ENCODE assay signal across 18 cellular contexts in genomic region chr2:7444614-7445013, GRCh38.
A peak's percentile ranks its signal among the peaks of the same experiment; 100 is the strongest.
DNase-seq lines count a peak whose midpoint lies in the region; ATAC-seq and TF ChIP-seq lines count a peak whose summit lies in the region.
"Had no signal": no experiment of that assay in that cellular context is flagged by ENCODE, and none has a peak within 500 bp of the region (broad histone marks: within the 10 kb centered on the region; RNA-seq: fewer than 3 reads in every experiment).

No MANE protein-coding gene starts in this region.

- H3K9me3 Mint-ChIP-seq in activated CD4-positive, alpha-beta T cell treated with anti-CD3 and anti-CD28 coated beads, Interleukin-2, amount 10 ng/mL, durations not matched to agents 24 days and 14 days, result peaks cover 35% of the 10 kb centered on the region
- peaks cover 11% of the 10 kb centered on the region for H3K9me3 Mint-ChIP-seq in natural killer cell treated with Interleukin-12 subunit alpha and Interleukin-12 subunit beta and Interleukin-15 and Interleukin-18, amount 100 ng/mL, for 72 hours
- no peaks in the 10 kb centered on the region for H3K9me3 Mint-ChIP-seq in natural killer cell
- H3K9me3 Mint-ChIP-seq in activated naive CD8-positive, alpha-beta T cell treated with anti-CD3 and anti-CD28 coated beads, Interleukin-2, amount 50 U/mL, for 24 hours, result peaks cover 36% of the 10 kb centered on the region
- H3K9me3 Mint-ChIP-seq in stimulated activated naive CD8-positive, alpha-beta T cell treated with anti-CD3 and anti-CD28 coated beads, Interleukin-15, amount 100 ng/mL, for 72 hours, result peaks cover 26 to 56% of the 10 kb centered on the region in 2 donors

- H3K27me3 Mint-ChIP-seq in activated CD4-positive, alpha-beta T cell treated with anti-CD3 and anti-CD28 coated beads, Interleukin-2, amount 10 ng/mL, durations not matched to agents 24 days and 14 days, result no peaks in the 10 kb centered on the region
- H3K27me3 Mint-ChIP-seq in natural killer cell treated with Interleukin-12 subunit alpha and Interleukin-12 subunit beta and Interleukin-15 and Interleukin-18, amount 100 ng/mL, for 72 hours, result no peaks in the 10 kb centered on the region
- H3K27me3 Mint-ChIP-seq in natural killer cell (ENCODE audit: low read depth in 2 of 2), result no peaks in the 10 kb centered on the region
- H3K27me3 Mint-ChIP-seq in activated naive CD8-positive, alpha-beta T cell treated with anti-CD3 and anti-CD28 coated beads, Interleukin-2, amount 50 U/mL, for 24 hours, result no peaks in the 10 kb centered on the region
- no peaks in the 10 kb centered on the region for H3K27me3 Mint-ChIP-seq in stimulated activated naive CD8-positive, alpha-beta T cell treated with anti-CD3 and anti-CD28 coated beads, Interleukin-15, amount 100 ng/mL, for 72 hours
- H3K27me3 Mint-ChIP-seq: CD4-positive, alpha-beta memory T cell had no signal

- ATAC-seq in natural killer cell treated with Interleukin-12 subunit alpha and Interleukin-12 subunit beta and Interleukin-15 and Interleukin-18, amount 100 ng/mL, for 72 hours, result peak in 1 of 2 donors; percentile 48
- no peak for ATAC-seq in natural killer cell
- peak; percentile 71 for ATAC-seq in activated naive CD8-positive, alpha-beta T cell treated with anti-CD3 and anti-CD28 coated beads, Interleukin-2, amount 50 U/mL, for 24 hours
- ATAC-seq in stimulated activated naive CD8-positive, alpha-beta T cell treated with anti-CD3 and anti-CD28 coated beads, Interleukin-15, amount 100 ng/mL, for 72 hours, result peak; percentile 87
- ATAC-seq: HepG2 had no signal

- intact Hi-C loops in activated CD4-positive, alpha-beta T cell treated with anti-CD3 and anti-CD28 coated beads, Interleukin-2, amount 10 ng/mL, durations not matched to agents 24 days and 14 days (cut with micrococcal nuclease), result no loop called here
- intact Hi-C loops in natural killer cell (cut with micrococcal nuclease), result no loop called here

- H3K36me3 Mint-ChIP-seq in activated CD4-positive, alpha-beta T cell treated with anti-CD3 and anti-CD28 coated beads, Interleukin-2, amount 10 ng/mL, durations not matched to agents 24 days and 14 days (ENCODE audit: low read depth), result peaks cover 32% of the 10 kb centered on the region
- H3K36me3 Mint-ChIP-seq in natural killer cell treated with Interleukin-12 subunit alpha and Interleukin-12 subunit beta and Interleukin-15 and Interleukin-18, amount 100 ng/mL, for 72 hours, result peaks cover 54% of the 10 kb centered on the region
- no peaks in the 10 kb centered on the region for H3K36me3 Mint-ChIP-seq in natural killer cell
- peaks cover 52% of the 10 kb centered on the region for H3K36me3 Mint-ChIP-seq in activated naive CD8-positive, alpha-beta T cell treated with anti-CD3 and anti-CD28 coated beads, Interleukin-2, amount 50 U/mL, for 24 hours (ENCODE audit: low read depth)
- H3K36me3 Mint-ChIP-seq: CD4-positive, alpha-beta memory T cell had no signal

- peaks cover 50% of the 10 kb centered on the region for H3K4me1 Mint-ChIP-seq in activated CD4-positive, alpha-beta T cell treated with anti-CD3 and anti-CD28 coated beads, Interleukin-2, amount 10 ng/mL, durations not matched to agents 24 days and 14 days
- H3K4me1 Mint-ChIP-seq in natural killer cell treated with Interleukin-12 subunit alpha and Interleukin-12 subunit beta and Interleukin-15 and Interleukin-18, amount 100 ng/mL, for 72 hours (ENCODE audit: low read depth in 2 of 2), result peaks cover 69 to 73% of the 10 kb centered on the region in 2 donors
- H3K4me1 Mint-ChIP-seq in natural killer cell, result peaks cover 31 to 35% of the 10 kb centered on the region in 2 donors
- peaks cover 84% of the 10 kb centered on the region for H3K4me1 Mint-ChIP-seq in activated naive CD8-positive, alpha-beta T cell treated with anti-CD3 and anti-CD28 coated beads, Interleukin-2, amount 50 U/mL, for 24 hours
- peaks cover 84% of the 10 kb centered on the region for H3K4me1 Mint-ChIP-seq in stimulated activated naive CD8-positive, alpha-beta T cell treated with anti-CD3 and anti-CD28 coated beads, Interleukin-15, amount 100 ng/mL, for 72 hours

- DNase-seq in activated CD4-positive, alpha-beta T cell treated with anti-CD3 and anti-CD28 coated beads, Interleukin-2, amount 10 ng/mL, durations not matched to agents 24 days and 14 days, result peak; percentile 53
- DNase-seq in activated CD4-positive, alpha-beta T cell treated with anti-CD3 and anti-CD28 coated beads for 1 hour, result no peak
- DNase-seq in natural killer cell treated with Interleukin-12 subunit alpha and Interleukin-12 subunit beta and Interleukin-15 and Interleukin-18, amount 100 ng/mL, for 72 hours (ENCODE audit: low spot score), result no peak
- DNase-seq in natural killer cell (no peak), KG1 (lab: John Stamatoyannopoulos, UW) (no peak)
- DNase-seq in activated naive CD8-positive, alpha-beta T cell treated with anti-CD3 and anti-CD28 coated beads, Interleukin-2, amount 50 U/mL, for 24 hours, result peak; percentile 8
- DNase-seq in stimulated activated naive CD8-positive, alpha-beta T cell treated with anti-CD3 and anti-CD28 coated beads, Interleukin-15, amount 100 ng/mL, for 72 hours, result peak in 1 of 2 donors; percentile 55
- no peak for DNase-seq in activated CD4-positive, CD25-positive, alpha-beta regulatory T cell treated with anti-CD3 and anti-CD28 coated beads, Interleukin-2, amount 50 U/mL, for 72 hours
- DNase-seq: CD4-positive, alpha-beta memory T cell; H9; KBM-7; MV-4-11; NCI-H1694 treated with DMSO at 0.1 percent for 48 hours; NCI-H2227 treated with DMSO at 0.1 percent for 48 hours; NCI-H510A treated with DMSO at 0.1 percent for 48 hours; NCI-H774; OCI-M1 had no signal

- TF ChIP-seq CTCF in natural killer cell (IDR thresholded peaks at IDR 0.05), result no peak

- H3K27ac Mint-ChIP-seq in activated CD4-positive, alpha-beta T cell treated with anti-CD3 and anti-CD28 coated beads, Interleukin-2, amount 10 ng/mL, durations not matched to agents 24 days and 14 days, result peak overlapping the region; percentile 93
- H3K27ac Mint-ChIP-seq in natural killer cell treated with Interleukin-12 subunit alpha and Interleukin-12 subunit beta and Interleukin-15 and Interleukin-18, amount 100 ng/mL, for 72 hours, result peak overlapping the region; percentile 98
- H3K27ac Mint-ChIP-seq in natural killer cell, result no peak overlapping the region
- H3K27ac Mint-ChIP-seq in activated naive CD8-positive, alpha-beta T cell treated with anti-CD3 and anti-CD28 coated beads, Interleukin-2, amount 50 U/mL, for 24 hours, result peak overlapping the region; percentile 89
- H3K27ac Mint-ChIP-seq in stimulated activated naive CD8-positive, alpha-beta T cell treated with anti-CD3 and anti-CD28 coated beads, Interleukin-15, amount 100 ng/mL, for 72 hours, result peak overlapping the region; percentile 88 to 97
- H3K27ac Mint-ChIP-seq: CD4-positive, alpha-beta memory T cell; H9 had no signal

- H3K4me3 Mint-ChIP-seq in activated CD4-positive, alpha-beta T cell treated with anti-CD3 and anti-CD28 coated beads, Interleukin-2, amount 10 ng/mL, durations not matched to agents 24 days and 14 days, result peak overlapping the region; percentile 43
- peak overlapping the region; percentile 68 for H3K4me3 Mint-ChIP-seq in natural killer cell treated with Interleukin-12 subunit alpha and Interleukin-12 subunit beta and Interleukin-15 and Interleukin-18, amount 100 ng/mL, for 72 hours
- no peak overlapping the region for H3K4me3 Mint-ChIP-seq in natural killer cell
- H3K4me3 Mint-ChIP-seq in activated naive CD8-positive, alpha-beta T cell treated with anti-CD3 and anti-CD28 coated beads, Interleukin-2, amount 50 U/mL, for 24 hours, result peak overlapping the region; percentile 4
- H3K4me3 Mint-ChIP-seq in stimulated activated naive CD8-positive, alpha-beta T cell treated with anti-CD3 and anti-CD28 coated beads, Interleukin-15, amount 100 ng/mL, for 72 hours, result peak overlapping the region; percentile 59 to 74
- H3K4me3 Mint-ChIP-seq: CD4-positive, alpha-beta memory T cell; H9 had no signal

Comparison
In these comparisons a context has a peak if more than half of its experiments do, and no peak if none do; other contexts are left out.
1. DNase-seq: peak in activated CD4-positive, alpha-beta T cell treated with anti-CD3 and anti-CD28 coated beads, Interleukin-2, amount 10 ng/mL, durations not matched to agents 24 days and 14 days (single experiment) and activated naive CD8-positive, alpha-beta T cell treated with anti-CD3 and anti-CD28 coated beads, Interleukin-2, amount 50 U/mL, for 24 hours (single experiment); none in activated CD4-positive, alpha-beta T cell treated with anti-CD3 and anti-CD28 coated beads for 1 hour (single experiment), natural killer cell treated with Interleukin-12 subunit alpha and Interleukin-12 subunit beta and Interleukin-15 and Interleukin-18, amount 100 ng/mL, for 72 hours (single experiment), natural killer cell (single experiment), KG1 (single experiment) and activated CD4-positive, CD25-positive, alpha-beta regulatory T cell treated with anti-CD3 and anti-CD28 coated beads, Interleukin-2, amount 50 U/mL, for 72 hours (single experiment).
2. H3K27ac Mint-ChIP-seq: peak in activated CD4-positive, alpha-beta T cell treated with anti-CD3 and anti-CD28 coated beads, Interleukin-2, amount 10 ng/mL, durations not matched to agents 24 days and 14 days (single experiment), natural killer cell treated with Interleukin-12 subunit alpha and Interleukin-12 subunit beta and Interleukin-15 and Interleukin-18, amount 100 ng/mL, for 72 hours (2 of 2), activated naive CD8-positive, alpha-beta T cell treated with anti-CD3 and anti-CD28 coated beads, Interleukin-2, amount 50 U/mL, for 24 hours (single experiment) and stimulated activated naive CD8-positive, alpha-beta T cell treated with anti-CD3 and anti-CD28 coated beads, Interleukin-15, amount 100 ng/mL, for 72 hours (2 of 2); none in natural killer cell (0 of 2).
3. ATAC-seq: peak in activated naive CD8-positive, alpha-beta T cell treated with anti-CD3 and anti-CD28 coated beads, Interleukin-2, amount 50 U/mL, for 24 hours (single experiment) and stimulated activated naive CD8-positive, alpha-beta T cell treated with anti-CD3 and anti-CD28 coated beads, Interleukin-15, amount 100 ng/mL, for 72 hours (single experiment); none in natural killer cell (0 of 3).